ENCODE assay signal across 1 cellular context in genomic region chr21:29181799-29182470, GRCh38.
TF ChIP-seq lines count a peak whose summit lies in the region.

No MANE protein-coding gene starts in this region.

TF ChIP-seq in HEK293, 187 proteins besides CTCF, POLR2A, EP300 and RAD21 (continued from another document and continues in another):
- no peak for TF ChIP-seq ZNF549 (tag by site-specific recombination; IDR thresholded peaks at IDR 0.05)
- TF ChIP-seq ZBTB1 (tag by site-specific recombination; IDR thresholded peaks at IDR 0.05) = no peak
- TF ChIP-seq ZFHX2 (tag by site-specific recombination; conservative IDR thresholded peaks at IDR 0.05) = no peak
- TF ChIP-seq TSHZ1 (tag by site-specific recombination; IDR thresholded peaks at IDR 0.05; ENCODE audit: borderline replicate concordance) = no peak
- no peak for TF ChIP-seq GLIS1 (tag by site-specific recombination; IDR thresholded peaks at IDR 0.05)
- no peak for TF ChIP-seq ZNF311 (tag by site-specific recombination; IDR thresholded peaks at IDR 0.05; ENCODE audit: borderline replicate concordance)
- TF ChIP-seq SP7 (tag by site-specific recombination; IDR thresholded peaks at IDR 0.05) = no peak; the same call in 1 of the 2 replicates
- no peak; the same call in 1 of the 2 replicates for TF ChIP-seq ZNF266 (tag by site-specific recombination; IDR thresholded peaks at IDR 0.05; ENCODE audit: low read depth)
- peak; percentile 82 for TF ChIP-seq PRDM6 (tag by site-specific recombination; IDR thresholded peaks at IDR 0.05)
- no peak for TF ChIP-seq REST (tag by site-specific recombination; IDR thresholded peaks at IDR 0.05)
- TF ChIP-seq ZBTB21 (tag by site-specific recombination; IDR thresholded peaks at IDR 0.05) = 0 out of 2 replicates have a peak, but pooled peaks have one; percentile 17
- TF ChIP-seq GLI2 (tag by site-specific recombination; IDR thresholded peaks at IDR 0.05; ENCODE audit: borderline replicate concordance, low read depth) = no peak
- 0 out of 2 replicates have a peak, but pooled peaks have one; percentile 38 for TF ChIP-seq ZBTB20 (tag by site-specific recombination; IDR thresholded peaks at IDR 0.05)
- no peak for TF ChIP-seq ZNF488 (tag by site-specific recombination; IDR thresholded peaks at IDR 0.05)
- TF ChIP-seq ZNF19 (tag by site-specific recombination; IDR thresholded peaks at IDR 0.05; ENCODE audit: low read depth) = no peak
- no peak for TF ChIP-seq ZFP41 (tag by site-specific recombination; IDR thresholded peaks at IDR 0.05; ENCODE audit: borderline replicate concordance)
- TF ChIP-seq GFI1B (tag by site-specific recombination; IDR thresholded peaks at IDR 0.05) = 0 out of 2 replicates have a peak, but pooled peaks have one; percentile 52
- no peak for TF ChIP-seq ZNF324 (tag by site-specific recombination; IDR thresholded peaks at IDR 0.05)
- TF ChIP-seq ZNF121 (tag by site-specific recombination; IDR thresholded peaks at IDR 0.05) = no peak
- no peak for TF ChIP-seq ZIC2 (tag by site-specific recombination; IDR thresholded peaks at IDR 0.05)
- TF ChIP-seq ZNF341 (tag by site-specific recombination; IDR thresholded peaks at IDR 0.05; ENCODE audit: low read depth) = no peak
- no peak for TF ChIP-seq ZNF24 (tag by site-specific recombination; IDR thresholded peaks at IDR 0.05)
- peak; percentile 18; the same call in 1 of the 2 replicates for TF ChIP-seq KLF8 (tag by site-specific recombination; IDR thresholded peaks at IDR 0.05)
- TF ChIP-seq ZBTB8A (tag by site-specific recombination; IDR thresholded peaks at IDR 0.05) = no peak
- no peak for TF ChIP-seq ZNF148 (tag by site-specific recombination; IDR thresholded peaks at IDR 0.05; ENCODE audit: borderline replicate concordance)
- no peak for TF ChIP-seq ZNF664 (tag by site-specific recombination; IDR thresholded peaks at IDR 0.05)
- no peak for TF ChIP-seq ZNF449 (tag by site-specific recombination; IDR thresholded peaks at IDR 0.05)
- no peak for TF ChIP-seq ZNF157 (tag by site-specific recombination; IDR thresholded peaks at IDR 0.05)
- TF ChIP-seq ZNF558 (tag by site-specific recombination; IDR thresholded peaks at IDR 0.05) = no peak
- TF ChIP-seq ZNF660 (tag by site-specific recombination; IDR thresholded peaks at IDR 0.05) = no peak
- TF ChIP-seq ELK4 (IDR thresholded peaks at IDR 0.05; ENCODE audit: borderline replicate concordance, low read depth, low read length) = no peak
- 0 out of 2 replicates have a peak, but pooled peaks have one; percentile 20 for TF ChIP-seq ZNF629 (tag by site-specific recombination; IDR thresholded peaks at IDR 0.05)
- no peak for TF ChIP-seq ZNF280C (tag by site-specific recombination; IDR thresholded peaks at IDR 0.05)
- no peak for TF ChIP-seq ZNF513 (tag by site-specific recombination; IDR thresholded peaks at IDR 0.05)
- no peak for TF ChIP-seq ZSCAN5A (tag by site-specific recombination; IDR thresholded peaks at IDR 0.05)
- TF ChIP-seq OVOL3 (tag by site-specific recombination; IDR thresholded peaks at IDR 0.05) = no peak
- no peak for TF ChIP-seq MZF1 (tag by site-specific recombination; IDR thresholded peaks at IDR 0.05; ENCODE audit: borderline replicate concordance)
